Comparison of ENCODE assay signal across 13 cellular contexts in genomic region chr2:2229898-2230817, GRCh38.
DNase-seq lines count a peak whose midpoint lies in the region; ATAC-seq, FAIRE-seq and TF ChIP-seq lines count a peak whose summit lies in the region.
"Had no signal": no experiment of that assay in that cellular context is flagged by ENCODE, and none has a peak within 500 bp of the region (broad histone marks: within the 10 kb centered on the region; RNA-seq: fewer than 3 reads in every experiment).

No MANE protein-coding gene starts in this region.

- no peak overlapping the region for H3K27ac Mint-ChIP-seq in neural crest cell (ENCODE audit: unreplicated experiment)
- no peak overlapping the region for H3K27ac Mint-ChIP-seq in nephron progenitor cell
- no peak overlapping the region for H3K27ac Mint-ChIP-seq in T-helper 17 cell
- H3K27ac Mint-ChIP-seq: IgD-negative memory B cell had no signal

- FAIRE-seq in bronchial epithelial cell (lab: Jason Lieb, UNC), result no peak
- FAIRE-seq: GM19239 had no signal

- H3K9me3 Mint-ChIP-seq in neural crest cell, result peaks cover 3% of the 10 kb centered on the region
- peaks cover 1% of the 10 kb centered on the region for H3K9me3 Mint-ChIP-seq in nephron progenitor cell

- no peaks in the 10 kb centered on the region for H3K4me1 Mint-ChIP-seq in neural crest cell
- H3K4me1 Mint-ChIP-seq in nephron progenitor cell, result no peaks in the 10 kb centered on the region
- H3K4me1 Mint-ChIP-seq in T-helper 17 cell, result no peaks in the 10 kb centered on the region
- H3K4me1 Mint-ChIP-seq: central memory CD8-positive, alpha-beta T cell; IgD-negative memory B cell had no signal

- H3K27ac ChIP-seq in suprapubic skin, result no peak overlapping the region
- H3K27ac ChIP-seq: SJSA1 had no signal

- no peaks in the 10 kb centered on the region for H3K36me3 ChIP-seq in bronchial epithelial cell (ENCODE audit: control insufficient read depth, insufficient read depth, low read length)
- no peaks in the 10 kb centered on the region for H3K36me3 ChIP-seq in suprapubic skin
- H3K36me3 ChIP-seq: SJSA1 had no signal

- TF ChIP-seq CTCF in bronchial epithelial cell (IDR thresholded peaks at IDR 0.05; ENCODE audit: insufficient read depth, low read length, severe bottlenecking) (no peak), neural crest cell (conservative IDR thresholded peaks at IDR 0.05) (peak; percentile 38), nephron progenitor cell (IDR thresholded peaks at IDR 0.05) (no peak), suprapubic skin (IDR thresholded peaks at IDR 0.05) (no peak)

- no peak for TF ChIP-seq EP300 in suprapubic skin (IDR thresholded peaks at IDR 0.05)

- H3K4me3 Mint-ChIP-seq in neural crest cell (no peak overlapping the region), nephron progenitor cell (no peak overlapping the region), T-helper 17 cell (no peak overlapping the region)
- H3K4me3 Mint-ChIP-seq: central memory CD8-positive, alpha-beta T cell had no signal

- DNase-seq in ELR (ENCODE audit: low read depth) (peak; percentile 0), NCI-H2196 (lab: John Stamatoyannopoulos, UW; ENCODE audit: unreplicated experiment) (peak; percentile 23), bronchial epithelial cell (ENCODE audit: low read depth) (peak; percentile 4), neural crest cell (ENCODE audit: low read depth, low spot score) (no peak), nephron progenitor cell (no peak), T-helper 17 cell (no peak), suprapubic skin (ENCODE audit: low spot score in 2 of 2) (no peak)
- DNase-seq: GDM1 had no signal

- no peak for TF ChIP-seq POLR2A in suprapubic skin (IDR thresholded peaks at IDR 0.05)

- 59% methylated on average over 18 of the region's 18 CpGs for WGBS in suprapubic skin

- no peak overlapping the region for H3K4me3 ChIP-seq in bronchial epithelial cell (ENCODE audit: low read depth, low read length)
- H3K4me3 ChIP-seq in suprapubic skin, result no peak overlapping the region
- H3K4me3 ChIP-seq: SJSA1 had no signal

- H3K9me3 ChIP-seq in T-helper 17 cell (ENCODE audit: control insufficient read depth, low read length, poor library complexity, severe bottlenecking), result no peaks in the 10 kb centered on the region
- no peaks in the 10 kb centered on the region for H3K9me3 ChIP-seq in suprapubic skin
- H3K9me3 ChIP-seq: SJSA1 had no signal

- ATAC-seq in HG02623 (IDR thresholded peaks at IDR 0.05; ENCODE audit: unreplicated experiment), result no peak
- ATAC-seq in T-helper 17 cell, result no peak

- H3K27me3 ChIP-seq in bronchial epithelial cell (ENCODE audit: control insufficient read depth, insufficient read depth, low read length) (no peaks in the 10 kb centered on the region), suprapubic skin (no peaks in the 10 kb centered on the region)

- H3K27me3 Mint-ChIP-seq in neural crest cell (ENCODE audit: low read depth) (no peaks in the 10 kb centered on the region), nephron progenitor cell (ENCODE audit: low read depth, poor library complexity) (peaks cover 10% of the 10 kb centered on the region), T-helper 17 cell (peaks cover 15% of the 10 kb centered on the region)
- H3K27me3 Mint-ChIP-seq: central memory CD8-positive, alpha-beta T cell; IgD-negative memory B cell had no signal

- H3K36me3 Mint-ChIP-seq in neural crest cell (ENCODE audit: low read depth), result no peaks in the 10 kb centered on the region
- no peaks in the 10 kb centered on the region for H3K36me3 Mint-ChIP-seq in nephron progenitor cell (ENCODE audit: low read depth)
- H3K36me3 Mint-ChIP-seq in T-helper 17 cell (ENCODE audit: low read depth), result no peaks in the 10 kb centered on the region
- H3K36me3 Mint-ChIP-seq: IgD-negative memory B cell had no signal

- no peaks in the 10 kb centered on the region for H3K4me1 ChIP-seq in suprapubic skin
- H3K4me1 ChIP-seq: SJSA1 had no signal

Comparison
In these comparisons a context has a peak if more than half of its experiments do, and no peak if none do; other contexts are left out.
1. DNase-seq: peak in ELR (single experiment), NCI-H2196 (single experiment) and bronchial epithelial cell (single experiment); none in neural crest cell (single experiment), nephron progenitor cell (single experiment), T-helper 17 cell (0 of 3) and suprapubic skin (0 of 2).